In the genomic region with DNA sequence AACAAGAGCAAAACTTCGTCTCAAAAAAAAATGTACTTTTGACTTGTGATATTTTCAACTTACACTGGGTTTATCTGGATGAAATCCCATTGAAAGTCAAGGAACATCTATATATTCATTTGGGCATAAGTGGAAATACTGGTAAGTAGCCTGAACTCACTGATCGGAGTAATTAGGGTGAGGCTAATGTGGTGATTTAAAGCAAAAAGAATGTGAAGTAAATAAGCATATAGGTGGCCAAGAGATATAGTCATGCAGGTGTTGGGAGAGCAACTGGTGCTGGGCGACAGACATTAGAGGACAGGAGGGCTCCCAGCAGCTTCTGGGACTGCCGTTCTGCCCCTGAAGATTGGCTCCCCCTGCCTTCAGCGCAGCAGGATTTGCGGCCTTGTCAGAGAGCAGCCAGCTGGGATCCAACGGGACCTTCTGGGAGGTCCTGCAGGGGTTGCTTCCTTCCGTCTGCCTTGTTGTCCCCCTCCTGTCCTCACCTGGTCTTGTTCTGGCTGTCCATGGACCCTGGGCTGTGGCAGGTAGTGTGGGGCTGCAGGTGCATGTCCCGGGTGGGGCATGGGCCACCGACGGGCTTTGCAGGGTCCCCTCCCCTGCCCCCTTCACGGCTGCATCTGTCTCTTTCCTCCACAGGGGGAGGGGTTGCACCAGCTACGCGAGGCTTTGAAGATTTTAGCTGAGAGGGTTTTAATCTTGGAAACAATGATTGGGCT, we compare ENCODE assay signal across 19 cellular contexts. TPM values are rescaled to one million over a fixed set of nuclear protein-coding genes. Genes with fewer than 3 reads are reported as not detected.
A peak's percentile ranks its signal among the peaks of the same experiment; 100 is the strongest.
DNase-seq lines count a peak whose midpoint lies in the region; ATAC-seq, FAIRE-seq and TF ChIP-seq lines count a peak whose summit lies in the region.
"Had no signal": no experiment of that assay in that cellular context is flagged by ENCODE, and none has a peak within 500 bp of the region (broad histone marks: within the 10 kb centered on the region; RNA-seq: fewer than 3 reads in every experiment).

No MANE protein-coding gene starts in this region.

- no TSS peak for BruUV-seq in HepG2 (replicated peaks; lab: Mats Ljungman, UMichigan)

- H3K36me3 Mint-ChIP-seq in activated T-cell treated with anti-CD3 and anti-CD28 coated beads, Interleukin-2, amount 50 U/mL, for 24 hours (ENCODE audit: low read depth): no peaks in the 10 kb centered on the region
- no peaks in the 10 kb centered on the region for H3K36me3 Mint-ChIP-seq in activated T-cell treated with anti-CD3 and anti-CD28 coated beads, Interleukin-2, amount 50 U/mL, for 72 hours (ENCODE audit: insufficient read depth in 2 of 2)
- H3K36me3 Mint-ChIP-seq: CD8-positive, alpha-beta T cell had no signal

- POLR2A ChIA-PET in HepG2 (lab: Yijun Ruan, JAX): no interaction called here

- intact Hi-C loops in HepG2 (cut with micrococcal nuclease; ENCODE audit: unreplicated experiment) (no loop called here), stomach (cut with DNase I; ENCODE audit: low total_unique reads) (loop anchor here (10.0 kb wide), 2 partner anchors 189 to 399 kb away; a partner anchor contains a TSS)

- H3K27me3 ChIP-seq in WERI-Rb-1 (ENCODE audit: insufficient read depth, low read depth, severe bottlenecking) (no peaks in the 10 kb centered on the region), HepG2 (ENCODE audit: control insufficient read depth in 1 of 2, insufficient read depth in 2 of 2, low read length in 2 of 2) (no peaks in the 10 kb centered on the region), stomach (no peaks in the 10 kb centered on the region)
- H3K27me3 ChIP-seq: BLaER1 had no signal

- no peak overlapping the region for H3K4me3 Mint-ChIP-seq in activated T-cell treated with anti-CD3 and anti-CD28 coated beads, Interleukin-2, amount 50 U/mL, for 24 hours
- H3K4me3 Mint-ChIP-seq in activated T-cell treated with anti-CD3 and anti-CD28 coated beads, Interleukin-2, amount 50 U/mL, for 72 hours: no peak overlapping the region
- H3K4me3 Mint-ChIP-seq: CD8-positive, alpha-beta T cell had no signal

- CTCF ChIA-PET in HepG2 (lab: Yijun Ruan, JAX; ENCODE audit: low intra/inter-chr PET ratio, low total read pairs): no interaction called here

- H3K79me2 ChIP-seq in HepG2 (ENCODE audit: insufficient read depth, low read length): no peaks in the 10 kb centered on the region

- H3K9me3 ChIP-seq in WERI-Rb-1 (ENCODE audit: severe bottlenecking) (no peaks in the 10 kb centered on the region), HepG2 (ENCODE audit: low read length) (no peaks in the 10 kb centered on the region), stomach (no peaks in the 10 kb centered on the region)
- H3K9me3 ChIP-seq: BLaER1 had no signal

- ATAC-seq in activated T-cell treated with anti-CD3 and anti-CD28 coated beads, Interleukin-2, amount 50 U/mL, for 72 hours (replicated peaks in 1 of 2): no peak
- no peak for ATAC-seq in HepG2
- ATAC-seq in HG03432 (IDR thresholded peaks at IDR 0.05; ENCODE audit: unreplicated experiment): no peak
- ATAC-seq: CD8-positive, alpha-beta T cell; K562 had no signal

- H3K4me3 ChIP-seq in WERI-Rb-1 (ENCODE audit: low read depth, low read length) (no peak overlapping the region), HepG2 (replicated peaks in 1 of 3; ENCODE audit: insufficient read depth in 1 of 3, low read depth in 2 of 3, low read length in 3 of 3) (no peak overlapping the region; a peak in 1 of 6 replicates), stomach (no peak overlapping the region)
- H3K4me3 ChIP-seq: BLaER1, K562 had no signal

- TF ChIP-seq POLR2A in HepG2 (IDR thresholded peaks at IDR 0.05; ENCODE audit: insufficient read depth in 1 of 2, low read depth in 2 of 2, low read length in 2 of 2): no peak
- TF ChIP-seq POLR2A in stomach (IDR thresholded peaks at IDR 0.05): no peak

- TF ChIP-seq RAD21 in HepG2 (CRISPR knock-in tag; IDR thresholded peaks at IDR 0.05): no peak

- H3K9me3 Mint-ChIP-seq in activated T-cell treated with anti-CD3 and anti-CD28 coated beads, Interleukin-2, amount 50 U/mL, for 24 hours: no peaks in the 10 kb centered on the region
- H3K9me3 Mint-ChIP-seq in activated T-cell treated with anti-CD3 and anti-CD28 coated beads, Interleukin-2, amount 50 U/mL, for 72 hours: no peaks in the 10 kb centered on the region
- H3K9me3 Mint-ChIP-seq: CD8-positive, alpha-beta T cell had no signal

- H4K20me1 ChIP-seq in HepG2 (ENCODE audit: insufficient read depth, low read length): no peaks in the 10 kb centered on the region
- H4K20me1 ChIP-seq: BLaER1 had no signal

- peak overlapping the region; percentile 32 for H3K27ac ChIP-seq in WERI-Rb-1
- no peak overlapping the region for H3K27ac ChIP-seq in HepG2 (ENCODE audit: extremely low read length, insufficient read depth, low read length)
- H3K27ac ChIP-seq in stomach: no peak overlapping the region
- H3K27ac ChIP-seq: BLaER1, HL-60 had no signal

- no peaks in the 10 kb centered on the region for H3K4me1 Mint-ChIP-seq in activated T-cell treated with anti-CD3 and anti-CD28 coated beads, Interleukin-2, amount 50 U/mL, for 24 hours (ENCODE audit: low read depth)
- no peaks in the 10 kb centered on the region for H3K4me1 Mint-ChIP-seq in activated T-cell treated with anti-CD3 and anti-CD28 coated beads, Interleukin-2, amount 50 U/mL, for 72 hours (ENCODE audit: low read depth)

- in situ Hi-C loops in HepG2 (cut with HindIII; ENCODE audit: extremely low pct_ligation_motif_present, low pct_unique_long_range_greater_than_20kb): loop anchor here (10.0 kb wide), 1 partner anchor 389 kb away; no protein-coding TSS in a partner anchor

- 0 out of 2 replicates have a peak overlapping the region, but pooled peaks have one; percentile 32 for H3K4me2 ChIP-seq in HepG2 (ENCODE audit: low read depth, low read length)

- H3K36me3 ChIP-seq in WERI-Rb-1 (peaks cover 2% of the 10 kb centered on the region; the same call in 1 of the 2 replicates), HepG2 (replicated peaks in 1 of 2; ENCODE audit: control insufficient read depth in 1 of 2, insufficient read depth in 2 of 2, low read length in 2 of 2) (no peaks in the 10 kb centered on the region), stomach (no peaks in the 10 kb centered on the region)

- H3K27me3 Mint-ChIP-seq in activated T-cell treated with anti-CD3 and anti-CD28 coated beads, Interleukin-2, amount 50 U/mL, for 24 hours: no peaks in the 10 kb centered on the region
- H3K27me3 Mint-ChIP-seq in activated T-cell treated with anti-CD3 and anti-CD28 coated beads, Interleukin-2, amount 50 U/mL, for 72 hours (ENCODE audit: low read depth): peaks cover 8% of the 10 kb centered on the region

- TF ChIP-seq CTCF in WERI-Rb-1 (IDR thresholded peaks at IDR 0.05; ENCODE audit: low read depth, low read length): no peak
- no peak for TF ChIP-seq CTCF in HepG2 (CRISPR knock-in tag; IDR thresholded peaks at IDR 0.05)
- no peak for TF ChIP-seq CTCF in stomach (IDR thresholded peaks at IDR 0.05)

- H3K27ac Mint-ChIP-seq in activated T-cell treated with anti-CD3 and anti-CD28 coated beads, Interleukin-2, amount 50 U/mL, for 24 hours: no peak overlapping the region
- H3K27ac Mint-ChIP-seq in activated T-cell treated with anti-CD3 and anti-CD28 coated beads, Interleukin-2, amount 50 U/mL, for 72 hours: no peak overlapping the region
- H3K27ac Mint-ChIP-seq: CD8-positive, alpha-beta T cell had no signal

- 53% methylated on average over 12 of the region's 14 CpGs for WGBS in HepG2 (ENCODE audit: low lambda C conversion rate)
- 73 to 81% (median 76%) methylated on average over 10 to 14 of the region's 14 CpGs for WGBS in stomach, 5 donors

- 0 out of 2 replicates have a peak overlapping the region, but pooled peaks have one; percentile 3 for H3K9ac ChIP-seq in HepG2 (ENCODE audit: insufficient read depth, low read depth, low read length)
- H3K9ac ChIP-seq: BLaER1 had no signal

- no peak for FAIRE-seq in HepG2 (lab: Jason Lieb, UNC)
- FAIRE-seq: A204.1, D721Med, HTR-8/SVneo, K562 had no signal

- no peak overlapping the region for H2AFZ ChIP-seq in HepG2 (ENCODE audit: low read length)

- H3K4me1 ChIP-seq in HepG2 (ENCODE audit: insufficient read depth, low read length) (peaks cover 11% of the 10 kb centered on the region), stomach (no peaks in the 10 kb centered on the region)

- TF ChIP-seq EP300 in HepG2 (IDR thresholded peaks at IDR 0.05; ENCODE audit: low read depth in 2 of 2, low read length in 2 of 2) (no peak), HepG2 (CRISPR knock-in tag; IDR thresholded peaks at IDR 0.05; ENCODE audit: borderline replicate concordance) (no peak), stomach (IDR thresholded peaks at IDR 0.05) (no peak)

- peak; percentile 20 for DNase-seq in activated T-cell treated with anti-CD3 and anti-CD28 coated beads, Interleukin-2, amount 50 U/mL, for 24 hours
- no peak for DNase-seq in activated T-cell treated with anti-CD3 and anti-CD28 coated beads, Interleukin-2, amount 50 U/mL, for 72 hours
- DNase-seq in WERI-Rb-1: no peak
- DNase-seq in HepG2 (ENCODE audit: low spot score): no peak
- peak; percentile 18 for DNase-seq in stomach
- no peak for DNase-seq in stimulated activated naive CD4-positive, alpha-beta T cell (lab: John Stamatoyannopoulos, UW)
- no peak for DNase-seq in globus pallidus (ENCODE audit: low spot score)
- DNase-seq: CD8-positive, alpha-beta T cell; DMS79; NCI-H1436; NCI-H2029 treated with DMSO at 0.1 percent for 48 hours; NCI-H748 treated with DMSO at 0.1 percent for 48 hours had no signal

RNA-seq across cellular contexts. Expression of a gene that starts 14.1 kb away (rescaled TPM):
- 10 to 100 TPM; 22.4 to 29.4 TPM for total RNA-seq in activated T-cell treated with anti-CD3 and anti-CD28 coated beads, Interleukin-2, amount 50 U/mL, for 72 hours
- 12.6 and 26.7 TPM in 2 replicates for total RNA-seq in HepG2 (2016; rRNA removed; fragmentation: Illumina TruSeq; extraction: Trizol)
- total RNA-seq in HepG2 (2016; cell fraction: cytosol; rRNA removed; fragmentation: Illumina TruSeq; extraction: Trizol; ENCODE audit: low read depth): 8.3 and 9.2 TPM in 2 replicates
- 12.3 and 26.7 TPM in 2 replicates for total RNA-seq in HepG2 (2016; cell fraction: insoluble cytoplasmic fraction; rRNA removed; fragmentation: Illumina TruSeq; extraction: Trizol)
- 16.9 and 21.6 TPM in 2 replicates for total RNA-seq in HepG2 (2016; cell fraction: membrane; rRNA removed; fragmentation: Illumina TruSeq; extraction: Trizol)
- 24.7 and 26.9 TPM in 2 replicates for total RNA-seq in HepG2 (2016; cell fraction: nucleus; rRNA removed; fragmentation: Illumina TruSeq; extraction: Trizol)
- 12.1 and 21.0 TPM in 2 replicates for polyA plus RNA-seq in HepG2 (2011; rRNA removed)
- polyA plus RNA-seq in HepG2 (2011; cell fraction: cytosol; rRNA removed): 10.6 and 17.9 TPM in 2 replicates
- polyA plus RNA-seq in HepG2 (2011; cell fraction: nucleus; rRNA removed): 38.6 and 38.8 TPM in 2 replicates
- 8.5 and 12.8 TPM in 2 replicates for polyA plus RNA-seq in HepG2 (2012)
- 6.5 and 10.4 TPM in 2 replicates for polyA plus RNA-seq in HepG2 (2016; cell fraction: cytosol; fragmentation: Illumina TruSeq; extraction: Trizol; ENCODE audit: low read depth)
- polyA plus RNA-seq in HepG2 (2016; cell fraction: insoluble cytoplasmic fraction; fragmentation: Illumina TruSeq; extraction: Trizol; ENCODE audit: low read depth): 10.8 and 11.3 TPM in 2 replicates
- polyA plus RNA-seq in HepG2 (2016; cell fraction: membrane; fragmentation: Illumina TruSeq; extraction: Trizol; ENCODE audit: low read depth): 11.9 and 12.6 TPM in 2 replicates
- 59.8 and 60.3 TPM in 2 replicates for polyA plus RNA-seq in HepG2 (2016; cell fraction: nucleus; fragmentation: Illumina TruSeq; extraction: Trizol; ENCODE audit: insufficient read depth, low read depth)
- 9.9 and 18.2 TPM in 2 replicates for polyA minus RNA-seq in HepG2 (2011; rRNA and poly(A)+ RNA removed; ENCODE audit: low replicate concordance)
- 5.7 and 7.1 TPM in 2 replicates for polyA minus RNA-seq in HepG2 (2011; cell fraction: cytosol; rRNA and poly(A)+ RNA removed)
- polyA minus RNA-seq in HepG2 (2011; cell fraction: nucleus; rRNA and poly(A)+ RNA removed): 7.7 and 9.3 TPM in 2 replicates
- 10 to 100 TPM; 14.5 to 76.5 (median 45.1) TPM for total RNA-seq in stomach
- polyA plus RNA-seq in stomach: 10 to 100 TPM in 2 of 3 donors, 1 to 10 TPM in 1; 9.8 to 19.6 (median 16.7) TPM

RNA-seq across cellular contexts. Expression of a gene that starts 14.3 kb away (rescaled TPM):
- total RNA-seq in activated T-cell treated with anti-CD3 and anti-CD28 coated beads, Interleukin-2, amount 50 U/mL, for 72 hours: 100 to 1,000 TPM; 279 to 285 TPM
- total RNA-seq in HepG2 (2016; rRNA removed; fragmentation: Illumina TruSeq; extraction: Trizol) (167 and 211 TPM in 2 replicates), stomach (100 to 1,000 TPM; 145 to 376 (median 185) TPM)
- total RNA-seq in HepG2 (2016; cell fraction: cytosol; rRNA removed; fragmentation: Illumina TruSeq; extraction: Trizol; ENCODE audit: low read depth): 28.9 and 32.2 TPM in 2 replicates
- 146 and 211 TPM in 2 replicates for total RNA-seq in HepG2 (2016; cell fraction: insoluble cytoplasmic fraction; rRNA removed; fragmentation: Illumina TruSeq; extraction: Trizol)
- 47.2 and 49.1 TPM in 2 replicates for total RNA-seq in HepG2 (2016; cell fraction: membrane; rRNA removed; fragmentation: Illumina TruSeq; extraction: Trizol)
- 216 and 251 TPM in 2 replicates for total RNA-seq in HepG2 (2016; cell fraction: nucleus; rRNA removed; fragmentation: Illumina TruSeq; extraction: Trizol)
- polyA plus RNA-seq in HepG2 (2011; rRNA removed) (326 and 401 TPM in 2 replicates), stomach (100 to 1,000 TPM in 1 of 3 donors, 10 to 100 TPM in 2; 97.7 to 137 (median 98.2) TPM)
- 202 and 208 TPM in 2 replicates for polyA plus RNA-seq in HepG2 (2011; cell fraction: cytosol; rRNA removed)
- polyA plus RNA-seq in HepG2 (2011; cell fraction: nucleus; rRNA removed): 687 and 755 TPM in 2 replicates
- polyA plus RNA-seq in HepG2 (2012): 138 and 189 TPM in 2 replicates
- 22.8 and 25.5 TPM in 2 replicates for polyA plus RNA-seq in HepG2 (2016; cell fraction: cytosol; fragmentation: Illumina TruSeq; extraction: Trizol; ENCODE audit: low read depth)
- polyA plus RNA-seq in HepG2 (2016; cell fraction: insoluble cytoplasmic fraction; fragmentation: Illumina TruSeq; extraction: Trizol; ENCODE audit: low read depth): 183 and 203 TPM in 2 replicates
- polyA plus RNA-seq in HepG2 (2016; cell fraction: membrane; fragmentation: Illumina TruSeq; extraction: Trizol; ENCODE audit: low read depth): 29.2 and 38.3 TPM in 2 replicates
- 477 and 502 TPM in 2 replicates for polyA plus RNA-seq in HepG2 (2016; cell fraction: nucleus; fragmentation: Illumina TruSeq; extraction: Trizol; ENCODE audit: insufficient read depth, low read depth)
- polyA minus RNA-seq in HepG2 (2011; rRNA and poly(A)+ RNA removed; ENCODE audit: low replicate concordance): 381 and 574 TPM in 2 replicates
- 103 and 111 TPM in 2 replicates for polyA minus RNA-seq in HepG2 (2011; cell fraction: cytosol; rRNA and poly(A)+ RNA removed)
- polyA minus RNA-seq in HepG2 (2011; cell fraction: nucleus; rRNA and poly(A)+ RNA removed): 302 and 303 TPM in 2 replicates

RNA-seq across cellular contexts. Expression of a gene that starts 48.0 kb away (rescaled TPM):
- total RNA-seq in activated T-cell treated with anti-CD3 and anti-CD28 coated beads, Interleukin-2, amount 50 U/mL, for 72 hours: under 1 TPM in 1 of 2 donors, not detected in 1; 0.14 TPM
- total RNA-seq in HepG2 (2016; rRNA removed; fragmentation: Illumina TruSeq; extraction: Trizol): 0.21 and 0.82 TPM in 2 replicates
- 2.7 and 2.8 TPM in 2 replicates for total RNA-seq in HepG2 (2016; cell fraction: cytosol; rRNA removed; fragmentation: Illumina TruSeq; extraction: Trizol; ENCODE audit: low read depth)
- 0.09 and 0.26 TPM in 2 replicates for total RNA-seq in HepG2 (2016; cell fraction: insoluble cytoplasmic fraction; rRNA removed; fragmentation: Illumina TruSeq; extraction: Trizol)
- total RNA-seq in HepG2 (2016; cell fraction: membrane; rRNA removed; fragmentation: Illumina TruSeq; extraction: Trizol): 1.7 and 2.1 TPM in 2 replicates
- 0.25 and 0.50 TPM in 2 replicates for total RNA-seq in HepG2 (2016; cell fraction: nucleus; rRNA removed; fragmentation: Illumina TruSeq; extraction: Trizol)
- 0.45 and 0.81 TPM in 2 replicates for polyA plus RNA-seq in HepG2 (2011; rRNA removed)
- 0.37 and 1.1 TPM in 2 replicates for polyA plus RNA-seq in HepG2 (2011; cell fraction: cytosol; rRNA removed)
- 2.1 and 2.4 TPM in 2 replicates for polyA plus RNA-seq in HepG2 (2011; cell fraction: nucleus; rRNA removed)
- 0.46 and 0.72 TPM in 2 replicates for polyA plus RNA-seq in HepG2 (2012)
- polyA plus RNA-seq in HepG2 (2016; cell fraction: cytosol; fragmentation: Illumina TruSeq; extraction: Trizol; ENCODE audit: low read depth): 2.6 and 3.8 TPM in 2 replicates
- 0.25 and 0.50 TPM in 2 replicates for polyA plus RNA-seq in HepG2 (2016; cell fraction: insoluble cytoplasmic fraction; fragmentation: Illumina TruSeq; extraction: Trizol; ENCODE audit: low read depth)
- polyA plus RNA-seq in HepG2 (2016; cell fraction: membrane; fragmentation: Illumina TruSeq; extraction: Trizol; ENCODE audit: low read depth): 1.4 and 2.2 TPM in 2 replicates
- 1.0 TPM in 2 replicates for polyA plus RNA-seq in HepG2 (2016; cell fraction: nucleus; fragmentation: Illumina TruSeq; extraction: Trizol; ENCODE audit: insufficient read depth, low read depth)
- 0.09 and 2.4 TPM in 2 replicates for polyA minus RNA-seq in HepG2 (2011; rRNA and poly(A)+ RNA removed; ENCODE audit: low replicate concordance)
- polyA minus RNA-seq in HepG2 (2011; cell fraction: cytosol; rRNA and poly(A)+ RNA removed): not detected in 2 replicates
- polyA minus RNA-seq in HepG2 (2011; cell fraction: nucleus; rRNA and poly(A)+ RNA removed): 0.99 and 1.3 TPM in 2 replicates
- 10 to 100 TPM in 2 of 5 donors, 1 to 10 TPM in 2, not detected in 1; 1.8 to 23.6 (median 9.5) TPM for total RNA-seq in stomach
- polyA plus RNA-seq in stomach: 10 to 100 TPM in 2 of 3 donors, 1 to 10 TPM in 1; 2.5 to 12.7 (median 10.3) TPM
- total RNA-seq: CD8-positive, alpha-beta T cell had no signal

RNA-seq across cellular contexts. Expression of a gene that starts 52.7 kb away (rescaled TPM):
- under 1 TPM; 0.41 to 0.79 TPM for total RNA-seq in activated T-cell treated with anti-CD3 and anti-CD28 coated beads, Interleukin-2, amount 50 U/mL, for 72 hours
- total RNA-seq in HepG2 (2016; rRNA removed; fragmentation: Illumina TruSeq; extraction: Trizol) (2.6 and 3.3 TPM in 2 replicates), stomach (10 to 100 TPM in 4 of 5 donors, 1 to 10 TPM in 1; 4.4 to 81.1 (median 53.6) TPM)
- 3.1 TPM in 2 replicates for total RNA-seq in HepG2 (2016; cell fraction: cytosol; rRNA removed; fragmentation: Illumina TruSeq; extraction: Trizol; ENCODE audit: low read depth)
- 1.9 and 3.4 TPM in 2 replicates for total RNA-seq in HepG2 (2016; cell fraction: insoluble cytoplasmic fraction; rRNA removed; fragmentation: Illumina TruSeq; extraction: Trizol)
- total RNA-seq in HepG2 (2016; cell fraction: membrane; rRNA removed; fragmentation: Illumina TruSeq; extraction: Trizol): 6.6 and 6.7 TPM in 2 replicates
- 2.1 and 2.7 TPM in 2 replicates for total RNA-seq in HepG2 (2016; cell fraction: nucleus; rRNA removed; fragmentation: Illumina TruSeq; extraction: Trizol)
- polyA plus RNA-seq in HepG2 (2011; rRNA removed) (1.8 and 2.2 TPM in 2 replicates), stomach (10 to 100 TPM; 14.7 to 22.3 (median 15.7) TPM)
- 1.8 and 3.2 TPM in 2 replicates for polyA plus RNA-seq in HepG2 (2011; cell fraction: cytosol; rRNA removed)
- 6.0 and 8.0 TPM in 2 replicates for polyA plus RNA-seq in HepG2 (2011; cell fraction: nucleus; rRNA removed)
- polyA plus RNA-seq in HepG2 (2012): 0.98 and 1.3 TPM in 2 replicates
- 4.1 and 4.7 TPM in 2 replicates for polyA plus RNA-seq in HepG2 (2016; cell fraction: cytosol; fragmentation: Illumina TruSeq; extraction: Trizol; ENCODE audit: low read depth)
- polyA plus RNA-seq in HepG2 (2016; cell fraction: insoluble cytoplasmic fraction; fragmentation: Illumina TruSeq; extraction: Trizol; ENCODE audit: low read depth): 3.4 and 4.4 TPM in 2 replicates
- polyA plus RNA-seq in HepG2 (2016; cell fraction: membrane; fragmentation: Illumina TruSeq; extraction: Trizol; ENCODE audit: low read depth): 7.9 and 8.8 TPM in 2 replicates
- polyA plus RNA-seq in HepG2 (2016; cell fraction: nucleus; fragmentation: Illumina TruSeq; extraction: Trizol; ENCODE audit: insufficient read depth, low read depth): 5.9 and 7.0 TPM in 2 replicates
- polyA minus RNA-seq in HepG2 (2011; rRNA and poly(A)+ RNA removed; ENCODE audit: low replicate concordance): 2.7 and 10.4 TPM in 2 replicates
- 1.5 and 1.6 TPM in 2 replicates for polyA minus RNA-seq in HepG2 (2011; cell fraction: cytosol; rRNA and poly(A)+ RNA removed)
- 1.9 and 3.5 TPM in 2 replicates for polyA minus RNA-seq in HepG2 (2011; cell fraction: nucleus; rRNA and poly(A)+ RNA removed)
- total RNA-seq: CD8-positive, alpha-beta T cell had no signal

Comparison
In these comparisons a context has a peak if more than half of its experiments do, and no peak if none do; other contexts are left out.
1. DNase-seq: peak in activated T-cell treated with anti-CD3 and anti-CD28 coated beads, Interleukin-2, amount 50 U/mL, for 24 hours (single experiment) and stomach (single experiment); none in activated T-cell treated with anti-CD3 and anti-CD28 coated beads, Interleukin-2, amount 50 U/mL, for 72 hours (0 of 2), WERI-Rb-1 (single experiment), HepG2 (single experiment), stimulated activated naive CD4-positive, alpha-beta T cell (0 of 6) and globus pallidus (single experiment).